In genomic region chr18:8341481-8342230, GRCh38 we compare ENCODE assay signal across 13 cellular contexts.
DNase-seq lines count a peak whose midpoint lies in the region; ATAC-seq and TF ChIP-seq lines count a peak whose summit lies in the region.
"Had no signal": no experiment of that assay in that cellular context is flagged by ENCODE, and none has a peak within 500 bp of the region (broad histone marks: within the 10 kb centered on the region; RNA-seq: fewer than 3 reads in every experiment).

No MANE protein-coding gene starts in this region.

- peaks cover 8% of the 10 kb centered on the region for H3K36me3 Mint-ChIP-seq in mesothelial cell of epicardium
- H3K36me3 Mint-ChIP-seq: activated naive CD4-positive, alpha-beta T cell treated with anti-CD3 and anti-CD28 coated beads, Interleukin-2, amount 50 U/mL, for 24 hours had no signal

- no peaks in the 10 kb centered on the region for H3K9me3 Mint-ChIP-seq in mesothelial cell of epicardium
- H3K9me3 Mint-ChIP-seq: activated naive CD4-positive, alpha-beta T cell treated with anti-CD3 and anti-CD28 coated beads, Interleukin-2, amount 50 U/mL, for 24 hours had no signal

- TF ChIP-seq CTCF in AG04450 (IDR thresholded peaks at IDR 0.05; ENCODE audit: low read depth, low read length): no peak
- TF ChIP-seq CTCF in fibroblast of mammary gland (conservative IDR thresholded peaks at IDR 0.05; ENCODE audit: control insufficient read depth, insufficient read depth, low read depth, low read length): no peak
- TF ChIP-seq CTCF in mesothelial cell of epicardium (IDR thresholded peaks at IDR 0.05; ENCODE audit: unreplicated experiment): no peak

- peaks cover 55% of the 10 kb centered on the region for H3K4me1 Mint-ChIP-seq in mesothelial cell of epicardium
- H3K4me1 Mint-ChIP-seq: activated naive CD4-positive, alpha-beta T cell treated with anti-CD3 and anti-CD28 coated beads, Interleukin-2, amount 50 U/mL, for 24 hours; B cell had no signal

- no peaks in the 10 kb centered on the region; the same call in 1 of the 2 replicates for H3K9me3 ChIP-seq in AG04450 (ENCODE audit: control insufficient read depth, insufficient read depth, low read length)

- no peaks in the 10 kb centered on the region for H3K27me3 ChIP-seq in AG04450 (ENCODE audit: control insufficient read depth, insufficient read depth, low read length)

- H3K4me3 Mint-ChIP-seq in mesothelial cell of epicardium: no peak overlapping the region
- H3K4me3 Mint-ChIP-seq: activated naive CD4-positive, alpha-beta T cell treated with anti-CD3 and anti-CD28 coated beads, Interleukin-2, amount 50 U/mL, for 24 hours; B cell had no signal

- peak overlapping the region; percentile 87 for H3K27ac Mint-ChIP-seq in mesothelial cell of epicardium
- H3K27ac Mint-ChIP-seq: activated naive CD4-positive, alpha-beta T cell treated with anti-CD3 and anti-CD28 coated beads, Interleukin-2, amount 50 U/mL, for 24 hours; B cell had no signal

- no peak for ATAC-seq in HG02938 (IDR thresholded peaks at IDR 0.05; ENCODE audit: unreplicated experiment)

- DNase-seq in AG04450 (ENCODE audit: low read depth, low spot score) (peak; percentile 20), LHCN-M2 (ENCODE audit: low read depth) (peak; percentile 52), fibroblast of mammary gland (ENCODE audit: low read depth) (peak; percentile 12), mesothelial cell of epicardium (ENCODE audit: low spot score in 2 of 2, unreplicated experiment in 2 of 2) (peak in 1 of 2 experiments; percentile 50), SK-N-DZ (ENCODE audit: low spot score) (no peak), NCI-H2171 treated with DMSO at 0.1 percent for 48 hours (lab: John Stamatoyannopoulos, UW) (no peak), caudate nucleus (lab: John Stamatoyannopoulos, UW) (no peak)
- DNase-seq: MM.1S, NCI-H524, SW 1271 had no signal

- no peaks in the 10 kb centered on the region for H3K27me3 Mint-ChIP-seq in mesothelial cell of epicardium (ENCODE audit: low read depth)

- CTCF ChIA-PET in AG04450 (lab: Charles Lee): interaction anchor here (0.8 kb wide), 1 partner anchor 10 kb away, joined by 4 read pairs; no protein-coding TSS in a partner anchor

- POLR2A ChIA-PET in AG04450 (lab: Yijun Ruan, JAX): no interaction called here

- H3K27ac ChIP-seq in AG04450 (ENCODE audit: low read depth, low read length): peak overlapping the region; percentile 43
- H3K27ac ChIP-seq in caudate nucleus (ENCODE audit: low read depth, low read length): no peak overlapping the region

- H3K4me3 ChIP-seq in AG04450 (ENCODE audit: low read depth, low read length) (no peak overlapping the region), fibroblast of mammary gland (ENCODE audit: control insufficient read depth, low read depth, low read length) (no peak overlapping the region)

Comparison
In these comparisons a context has a peak if more than half of its experiments do, and no peak if none do; other contexts are left out.
1. DNase-seq: peak in AG04450 (single experiment), LHCN-M2 (single experiment) and fibroblast of mammary gland (single experiment); none in SK-N-DZ (single experiment), NCI-H2171 treated with DMSO at 0.1 percent for 48 hours (single experiment) and caudate nucleus (0 of 61).